In genomic region chr7:33300742-33301141, GRCh38 we compare ENCODE assay signal across 26 cellular contexts.
"Had no signal": no experiment of that assay in that cellular context is flagged by ENCODE, and none has a peak within 500 bp of the region (broad histone marks: within the 10 kb centered on the region; RNA-seq: fewer than 3 reads in every experiment).

No MANE protein-coding gene starts in this region.

- ATAC-seq: effector memory CD8-positive, alpha-beta T cell; esophagus mucosa; foreskin keratinocyte; gastrocnemius medialis; gastroesophageal sphincter; heart left ventricle; heart right ventricle had no signal

- H3K9me3 ChIP-seq: colonic mucosa, gastrocnemius medialis had no signal

- FAIRE-seq: colon, endothelial cell of umbilical vein, frontal cortex had no signal

- H3K36me3 ChIP-seq: colonic mucosa, gastrocnemius medialis had no signal

- H3K27me3 ChIP-seq: colonic mucosa, dorsolateral prefrontal cortex, esophagus muscularis mucosa, esophagus squamous epithelium, foreskin keratinocyte, gastrocnemius medialis, gastroesophageal sphincter, heart left ventricle, heart right ventricle had no signal

- DNase-seq: colonic mucosa; cortex of kidney; dermis blood vessel endothelial cell; dorsolateral prefrontal cortex; effector CD4-positive, alpha-beta T cell; effector CD8-positive, alpha-beta T cell; effector memory CD4-positive, alpha-beta T cell; effector memory CD8-positive, alpha-beta T cell; endodermal cell; erythroblast; esophagus squamous epithelium; foreskin keratinocyte; foreskin melanocyte; gastrocnemius medialis; glutamatergic neuron; head of caudate nucleus; heart left ventricle; heart right ventricle had no signal

- H3K4me3 ChIP-seq: colonic mucosa, coronary artery, dorsolateral prefrontal cortex, esophagus muscularis mucosa, esophagus squamous epithelium, gastrocnemius medialis, gastroesophageal sphincter, heart left ventricle, heart right ventricle had no signal

- H3K4me1 ChIP-seq: colonic mucosa, esophagus muscularis mucosa, esophagus squamous epithelium, foreskin keratinocyte, gastrocnemius medialis, gastroesophageal sphincter, heart left ventricle, heart right ventricle had no signal

- H3K27ac ChIP-seq: colonic mucosa, coronary artery, dorsolateral prefrontal cortex, epithelial cell of prostate, esophagus muscularis mucosa, esophagus squamous epithelium, foreskin keratinocyte, gastrocnemius medialis, gastroesophageal sphincter, heart left ventricle, heart right ventricle had no signal
